20 cellular contexts compared by ENCODE assay signal in genomic region chr13:28179974-28180373, GRCh38.
"Had no signal": no experiment of that assay in that cellular context is flagged by ENCODE, and none has a peak within 500 bp of the region (broad histone marks: within the 10 kb centered on the region; RNA-seq: fewer than 3 reads in every experiment).

No MANE protein-coding gene starts in this region.

- ATAC-seq: heart right ventricle, upper lobe of right lung had no signal

- H3K36me3 ChIP-seq: colonic mucosa, right atrium auricular region had no signal

- H2AFZ ChIP-seq: neural progenitor cell had no signal

- H3K27me3 ChIP-seq: ascending aorta, colonic mucosa, heart right ventricle, neural progenitor cell, right atrium auricular region, upper lobe of right lung had no signal

- H3K4me3 ChIP-seq: ascending aorta, colonic mucosa, heart right ventricle, neural progenitor cell, right atrium auricular region, upper lobe of right lung had no signal

- DNase-seq: activated CD4-positive, alpha-beta memory T cell treated with anti-CD3 and anti-CD28 coated beads, Interleukin-2, amount 10 ng/mL, durations not matched to agents 7 days and 5 days; activated CD4-positive, alpha-beta T cell treated with anti-CD3 and anti-CD28 coated beads for 4 hours; activated naive CD4-positive, alpha-beta T cell treated with anti-CD3 and anti-CD28 coated beads for 36 hours; activated T-cell treated with anti-CD3 and anti-CD28 coated beads, Interleukin-2, amount 50 U/mL, for 24 hours; colonic mucosa; endodermal cell; heart right ventricle; immature natural killer cell; kidney glomerular epithelial cell; stimulated activated CD4-positive, alpha-beta T cell treated with anti-CD3 and anti-CD28 coated beads, Interleukin-15, amount 100 ng/mL, for 24 hours; stimulated activated CD4-positive, alpha-beta T cell treated with anti-CD3 and anti-CD28 coated beads, Interleukin-4, amount 100 ng/mL, for 1 hour; upper lobe of right lung; WERI-Rb-1 had no signal

- H3K4me2 ChIP-seq: neural progenitor cell had no signal

- H3K4me3 Mint-ChIP-seq: activated CD4-positive, alpha-beta memory T cell treated with anti-CD3 and anti-CD28 coated beads, Interleukin-2, amount 10 ng/mL, durations not matched to agents 7 days and 5 days; activated naive CD4-positive, alpha-beta T cell treated with anti-CD3 and anti-CD28 coated beads for 36 hours; activated T-cell treated with anti-CD3 and anti-CD28 coated beads, Interleukin-2, amount 50 U/mL, for 24 hours; central memory CD8-positive, alpha-beta T cell; endodermal cell; immature natural killer cell; memory B cell; neural progenitor cell had no signal

- H3K4me1 ChIP-seq: colonic mucosa, upper lobe of right lung had no signal

- H3K27ac Mint-ChIP-seq: activated CD4-positive, alpha-beta memory T cell treated with anti-CD3 and anti-CD28 coated beads, Interleukin-2, amount 10 ng/mL, durations not matched to agents 7 days and 5 days; activated naive CD4-positive, alpha-beta T cell treated with anti-CD3 and anti-CD28 coated beads for 36 hours; activated T-cell treated with anti-CD3 and anti-CD28 coated beads, Interleukin-2, amount 50 U/mL, for 24 hours; immature natural killer cell; memory B cell; neural progenitor cell; progenitor cell of endocrine pancreas had no signal

- H3K9me3 ChIP-seq: ascending aorta, colonic mucosa, heart right ventricle, right atrium auricular region, upper lobe of right lung had no signal

- H3K4me1 Mint-ChIP-seq: activated CD4-positive, alpha-beta memory T cell treated with anti-CD3 and anti-CD28 coated beads, Interleukin-2, amount 10 ng/mL, durations not matched to agents 7 days and 5 days; neural progenitor cell had no signal

- H3K27me3 Mint-ChIP-seq: activated CD4-positive, alpha-beta memory T cell treated with anti-CD3 and anti-CD28 coated beads, Interleukin-2, amount 10 ng/mL, durations not matched to agents 7 days and 5 days; activated T-cell treated with anti-CD3 and anti-CD28 coated beads, Interleukin-2, amount 50 U/mL, for 24 hours; central memory CD8-positive, alpha-beta T cell; memory B cell; progenitor cell of endocrine pancreas had no signal

- H3K9ac ChIP-seq: neural progenitor cell had no signal

- H3K9me3 Mint-ChIP-seq: activated CD4-positive, alpha-beta memory T cell treated with anti-CD3 and anti-CD28 coated beads, Interleukin-2, amount 10 ng/mL, durations not matched to agents 7 days and 5 days; activated naive CD4-positive, alpha-beta T cell treated with anti-CD3 and anti-CD28 coated beads for 36 hours; activated T-cell treated with anti-CD3 and anti-CD28 coated beads, Interleukin-2, amount 50 U/mL, for 24 hours; central memory CD8-positive, alpha-beta T cell; endodermal cell; immature natural killer cell; memory B cell; neural progenitor cell had no signal

- H3K27ac ChIP-seq: ascending aorta, colonic mucosa, epithelial cell of prostate, heart right ventricle, neural progenitor cell, right atrium auricular region, upper lobe of right lung, WERI-Rb-1 had no signal
